ENCODE assay signal across 1 cellular context in the genomic region with DNA sequence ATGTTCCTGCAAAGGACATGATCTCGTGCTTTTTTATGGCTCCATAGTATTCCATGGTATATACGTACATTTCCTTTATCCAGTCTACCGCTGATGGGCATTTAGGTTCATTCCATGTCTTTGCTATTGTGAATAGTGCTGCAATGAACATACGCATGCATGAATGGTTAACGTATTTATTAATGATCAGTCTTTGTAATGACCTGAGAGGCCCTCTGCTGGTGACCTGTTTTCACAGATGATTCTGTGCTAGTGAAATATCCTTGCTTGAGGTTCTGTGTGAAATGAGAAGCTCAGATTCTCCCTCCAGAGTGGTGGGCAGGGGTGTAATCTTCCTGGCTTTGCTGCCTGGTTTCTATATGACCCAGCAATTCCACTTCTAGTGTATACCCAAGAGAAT.
TF ChIP-seq lines count a peak whose summit lies in the region.

No MANE protein-coding gene starts in this region.

TF ChIP-seq in HCT116, 20 proteins besides CTCF, POLR2A, EP300 and RAD21 (continued from another document):
- TF ChIP-seq REST (IDR thresholded peaks at IDR 0.05; ENCODE audit: low read depth), result no peak
- TF ChIP-seq, protein P1, sequence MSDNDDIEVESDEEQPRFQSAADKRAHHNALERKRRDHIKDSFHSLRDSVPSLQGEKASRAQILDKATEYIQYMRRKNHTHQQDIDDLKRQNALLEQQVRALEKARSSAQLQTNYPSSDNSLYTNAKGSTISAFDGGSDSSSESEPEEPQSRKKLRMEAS (IDR thresholded peaks at IDR 0.05), result no peak
- TF ChIP-seq JUND (IDR thresholded peaks at IDR 0.05), result no peak
- no peak for TF ChIP-seq CEBPB (IDR thresholded peaks at IDR 0.05; ENCODE audit: low read depth)
- TF ChIP-seq POLR2AphosphoS5 (IDR thresholded peaks at IDR 0.05; ENCODE audit: low read depth, low read length), result no peak
- no peak for TF ChIP-seq SP1 (IDR thresholded peaks at IDR 0.05; ENCODE audit: low read depth)
- no peak for TF ChIP-seq YY1 (IDR thresholded peaks at IDR 0.05; ENCODE audit: extremely low read depth, insufficient replicate concordance, low read depth, low read length)
- TF ChIP-seq CBX3 (IDR thresholded peaks at IDR 0.05; ENCODE audit: low read depth), result no peak
